ENCODE assay signal across 7 cellular contexts in the genomic region with DNA sequence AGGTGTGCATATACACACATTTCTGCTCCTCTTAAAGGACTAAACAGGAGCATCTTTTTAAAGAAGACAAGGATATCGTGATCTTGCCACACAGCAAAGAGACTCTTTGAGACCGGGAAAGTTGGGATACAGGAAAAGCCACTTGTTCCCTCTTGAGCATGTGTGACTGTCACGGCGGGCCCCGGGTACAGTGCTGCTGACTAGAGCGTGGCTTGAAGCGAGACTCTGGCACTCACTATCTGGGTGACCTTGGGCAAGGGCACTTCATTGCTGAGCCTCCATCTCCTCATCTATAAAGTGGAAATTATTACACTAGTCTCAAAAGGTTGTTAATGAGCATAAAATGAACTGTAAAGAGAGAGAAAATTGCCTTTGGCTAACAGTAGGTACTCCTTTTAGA.
"Had no signal": no experiment of that assay in that cellular context is flagged by ENCODE, and none has a peak within 500 bp of the region (broad histone marks: within the 10 kb centered on the region; RNA-seq: fewer than 3 reads in every experiment).

No MANE protein-coding gene starts in this region.

- FAIRE-seq: GM12878, GM12891, GM12892, GM18507, GM19239 had no signal

- DNase-seq: GDM1, GF-D8 had no signal

- H3K4me3 ChIP-seq: GM12878 had no signal
